1 cellular context compared by ENCODE assay signal in the genomic region with DNA sequence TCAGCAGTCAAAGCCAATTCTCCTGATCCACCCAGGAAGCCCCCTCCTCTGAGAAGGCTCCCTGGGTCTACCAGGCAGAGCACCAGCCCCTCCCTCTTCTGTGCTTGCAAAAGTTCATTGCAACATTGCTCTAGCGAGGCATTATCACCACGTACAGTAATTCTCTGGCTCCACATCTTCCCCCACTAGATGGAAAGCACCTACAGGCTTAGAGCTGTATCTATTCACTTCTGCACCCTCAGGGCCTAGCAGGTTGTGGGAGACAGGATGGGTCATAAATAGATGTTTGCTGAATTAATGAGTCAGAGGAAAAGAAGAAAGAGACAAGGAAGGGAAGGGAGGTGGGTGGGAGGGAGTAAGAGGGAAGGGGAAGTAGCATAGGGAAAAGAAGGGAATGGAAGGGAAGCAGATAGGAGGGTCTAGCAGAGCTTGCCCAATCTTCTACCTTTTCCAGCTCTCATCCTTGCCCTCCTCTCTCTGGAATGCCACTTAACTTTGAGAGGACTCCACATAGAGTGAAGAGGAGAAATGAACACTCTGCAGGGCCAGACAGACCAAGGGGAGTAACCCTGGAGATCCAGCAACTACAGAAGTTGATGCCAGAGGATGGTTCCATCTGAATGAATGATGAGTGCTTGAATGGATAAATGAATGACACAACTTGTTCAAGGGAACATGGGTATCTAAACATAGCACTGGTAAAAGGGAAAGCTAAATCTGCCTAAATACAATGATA.
TF ChIP-seq lines count a peak whose summit lies in the region.

No MANE protein-coding gene starts in this region.

TF ChIP-seq in GM12878, 131 proteins besides CTCF, POLR2A, EP300 and RAD21:
- TF ChIP-seq CREB1 (IDR thresholded peaks at IDR 0.05; ENCODE audit: low read depth) (no peak), SREBF2 (IDR thresholded peaks at IDR 0.05; ENCODE audit: low read length) (no peak), IKZF1 (conservative IDR thresholded peaks at IDR 0.05) (peak; percentile 49; the same call in 1 of the 2 replicates), MYB (IDR thresholded peaks at IDR 0.05; ENCODE audit: borderline replicate concordance, low read depth, low read length) (no peak), RB1 (IDR thresholded peaks at IDR 0.05; ENCODE audit: borderline replicate concordance) (no peak), EED (IDR thresholded peaks at IDR 0.05; ENCODE audit: low read depth) (peak; percentile 41; the same call in 1 of the 2 replicates), NFIC (IDR thresholded peaks at IDR 0.05; ENCODE audit: low read depth, low read length) (peak; percentile 37; the same call in 1 of the 2 replicates), MEF2A (IDR thresholded peaks at IDR 0.05; ENCODE audit: insufficient read depth, low read depth, low read length) (0 out of 2 replicates have a peak, but pooled peaks have one; percentile 37), RUNX3 (IDR thresholded peaks at IDR 0.05; ENCODE audit: low read length) (0 out of 2 replicates have a peak, but pooled peaks have one; percentile 17)
- TF ChIP-seq, protein P1, sequence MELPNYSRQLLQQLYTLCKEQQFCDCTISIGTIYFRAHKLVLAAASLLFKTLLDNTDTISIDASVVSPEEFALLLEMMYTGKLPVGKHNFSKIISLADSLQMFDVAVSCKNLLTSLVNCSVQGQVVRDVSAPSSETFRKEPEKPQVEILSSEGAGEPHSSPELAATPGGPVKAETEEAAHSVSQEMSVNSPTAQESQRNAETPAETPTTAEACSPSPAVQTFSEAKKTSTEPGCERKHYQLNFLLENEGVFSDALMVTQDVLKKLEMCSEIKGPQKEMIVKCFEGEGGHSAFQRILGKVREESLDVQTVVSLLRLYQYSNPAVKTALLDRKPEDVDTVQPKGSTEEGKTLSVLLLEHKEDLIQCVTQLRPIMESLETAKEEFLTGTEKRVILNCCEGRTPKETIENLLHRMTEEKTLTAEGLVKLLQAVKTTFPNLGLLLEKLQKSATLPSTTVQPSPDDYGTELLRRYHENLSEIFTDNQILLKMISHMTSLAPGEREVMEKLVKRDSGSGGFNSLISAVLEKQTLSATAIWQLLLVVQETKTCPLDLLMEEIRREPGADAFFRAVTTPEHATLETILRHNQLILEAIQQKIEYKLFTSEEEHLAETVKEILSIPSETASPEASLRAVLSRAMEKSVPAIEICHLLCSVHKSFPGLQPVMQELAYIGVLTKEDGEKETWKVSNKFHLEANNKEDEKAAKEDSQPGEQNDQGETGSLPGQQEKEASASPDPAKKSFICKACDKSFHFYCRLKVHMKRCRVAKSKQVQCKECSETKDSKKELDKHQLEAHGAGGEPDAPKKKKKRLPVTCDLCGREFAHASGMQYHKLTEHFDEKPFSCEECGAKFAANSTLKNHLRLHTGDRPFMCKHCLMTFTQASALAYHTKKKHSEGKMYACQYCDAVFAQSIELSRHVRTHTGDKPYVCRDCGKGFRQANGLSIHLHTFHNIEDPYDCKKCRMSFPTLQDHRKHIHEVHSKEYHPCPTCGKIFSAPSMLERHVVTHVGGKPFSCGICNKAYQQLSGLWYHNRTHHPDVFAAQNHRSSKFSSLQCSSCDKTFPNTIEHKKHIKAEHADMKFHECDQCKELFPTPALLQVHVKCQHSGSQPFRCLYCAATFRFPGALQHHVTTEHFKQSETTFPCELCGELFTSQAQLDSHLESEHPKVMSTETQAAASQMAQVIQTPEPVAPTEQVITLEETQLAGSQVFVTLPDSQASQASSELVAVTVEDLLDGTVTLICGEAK (IDR thresholded peaks at IDR 0.05; ENCODE audit: borderline replicate concordance): no peak
- TF ChIP-seq, protein P2, sequence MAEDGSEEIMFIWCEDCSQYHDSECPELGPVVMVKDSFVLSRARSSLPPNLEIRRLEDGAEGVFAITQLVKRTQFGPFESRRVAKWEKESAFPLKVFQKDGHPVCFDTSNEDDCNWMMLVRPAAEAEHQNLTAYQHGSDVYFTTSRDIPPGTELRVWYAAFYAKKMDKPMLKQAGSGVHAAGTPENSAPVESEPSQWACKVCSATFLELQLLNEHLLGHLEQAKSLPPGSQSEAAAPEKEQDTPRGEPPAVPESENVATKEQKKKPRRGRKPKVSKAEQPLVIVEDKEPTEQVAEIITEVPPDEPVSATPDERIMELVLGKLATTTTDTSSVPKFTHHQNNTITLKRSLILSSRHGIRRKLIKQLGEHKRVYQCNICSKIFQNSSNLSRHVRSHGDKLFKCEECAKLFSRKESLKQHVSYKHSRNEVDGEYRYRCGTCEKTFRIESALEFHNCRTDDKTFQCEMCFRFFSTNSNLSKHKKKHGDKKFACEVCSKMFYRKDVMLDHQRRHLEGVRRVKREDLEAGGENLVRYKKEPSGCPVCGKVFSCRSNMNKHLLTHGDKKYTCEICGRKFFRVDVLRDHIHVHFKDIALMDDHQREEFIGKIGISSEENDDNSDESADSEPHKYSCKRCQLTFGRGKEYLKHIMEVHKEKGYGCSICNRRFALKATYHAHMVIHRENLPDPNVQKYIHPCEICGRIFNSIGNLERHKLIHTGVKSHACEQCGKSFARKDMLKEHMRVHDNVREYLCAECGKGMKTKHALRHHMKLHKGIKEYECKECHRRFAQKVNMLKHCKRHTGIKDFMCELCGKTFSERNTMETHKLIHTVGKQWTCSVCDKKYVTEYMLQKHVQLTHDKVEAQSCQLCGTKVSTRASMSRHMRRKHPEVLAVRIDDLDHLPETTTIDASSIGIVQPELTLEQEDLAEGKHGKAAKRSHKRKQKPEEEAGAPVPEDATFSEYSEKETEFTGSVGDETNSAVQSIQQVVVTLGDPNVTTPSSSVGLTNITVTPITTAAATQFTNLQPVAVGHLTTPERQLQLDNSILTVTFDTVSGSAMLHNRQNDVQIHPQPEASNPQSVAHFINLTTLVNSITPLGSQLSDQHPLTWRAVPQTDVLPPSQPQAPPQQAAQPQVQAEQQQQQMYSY (CRISPR knock-in tag; IDR thresholded peaks at IDR 0.05): no peak
